22 cellular contexts compared by ENCODE assay signal in the genomic region with DNA sequence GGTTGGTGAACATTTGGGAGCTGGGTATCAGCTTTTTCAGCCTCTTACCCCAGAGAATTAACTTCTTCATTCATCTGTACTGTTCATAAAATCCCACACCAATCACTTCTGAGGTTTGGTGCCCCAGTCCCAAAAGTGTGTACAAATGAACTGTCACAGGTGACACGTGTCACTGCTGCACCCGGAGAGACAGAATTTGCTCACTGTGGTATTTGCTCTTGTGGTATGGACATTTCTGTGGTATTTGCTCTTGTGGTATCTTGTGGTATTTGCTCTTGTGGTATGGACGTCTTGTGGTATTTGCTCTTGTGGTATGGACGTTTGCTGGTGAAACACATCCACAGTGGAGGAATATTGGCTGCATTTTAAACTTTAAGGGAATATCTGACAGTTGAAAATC.
A peak's percentile ranks its signal among the peaks of the same experiment; 100 is the strongest.
DNase-seq lines count a peak whose midpoint lies in the region; ATAC-seq lines count a peak whose summit lies in the region.
"Had no signal": no experiment of that assay in that cellular context is flagged by ENCODE, and none has a peak within 500 bp of the region (broad histone marks: within the 10 kb centered on the region; RNA-seq: fewer than 3 reads in every experiment).

No MANE protein-coding gene starts in this region.

- no peak overlapping the region for H3K9ac ChIP-seq in BLaER1

- no peaks in the 10 kb centered on the region for H4K20me1 ChIP-seq in BLaER1

- no peaks in the 10 kb centered on the region for H3K27me3 ChIP-seq in BLaER1
- H3K27me3 ChIP-seq: neutrophil had no signal

- H3K9me3 ChIP-seq in BLaER1: peaks cover 13% of the 10 kb centered on the region; the same call in 1 of the 2 replicates
- H3K9me3 ChIP-seq: neutrophil, psoas muscle, thoracic aorta had no signal

- H3K4me1 ChIP-seq in BLaER1: peaks cover 38% of the 10 kb centered on the region
- H3K4me1 ChIP-seq: psoas muscle had no signal

- no peak overlapping the region for H3K27ac ChIP-seq in BLaER1
- H3K27ac ChIP-seq: C4-2B, neutrophil, psoas muscle, skin epidermis, thoracic aorta had no signal

- no peaks in the 10 kb centered on the region for H3K36me3 ChIP-seq in BLaER1
- H3K36me3 ChIP-seq: neutrophil, thoracic aorta had no signal

- no peak overlapping the region for H3K4me3 ChIP-seq in BLaER1
- no peak overlapping the region for H3K4me3 ChIP-seq in Jurkat, Clone E6-1 (ENCODE audit: low read length)
- H3K4me3 ChIP-seq: psoas muscle, skin epidermis, thoracic aorta had no signal

- peak; percentile 16 for DNase-seq in Jurkat, Clone E6-1 (ENCODE audit: low read depth, low spot score)
- DNase-seq in amniotic epithelial cell (ENCODE audit: low read depth) (peak; percentile 2), kidney tubule cell (ENCODE audit: low spot score) (peak; percentile 16), NCI-H345 (lab: John Stamatoyannopoulos, UW) (no peak), DMS153 treated with DMSO at 0.1 percent for 48 hours (lab: John Stamatoyannopoulos, UW; ENCODE audit: unreplicated experiment) (no peak), NCI-H69 (lab: John Stamatoyannopoulos, UW) (no peak)
- DNase-seq: activated CD4-positive, alpha-beta T cell treated with anti-CD3 and anti-CD28 coated beads, Interleukin-2, amount 10 ng/mL, durations not matched to agents 7 days and 5 days; activated naive CD4-positive, alpha-beta T cell treated with anti-CD3 and anti-CD28 coated beads for 36 hours; caudate nucleus; KBM-7; mammary epithelial cell; NCI-H1092; NCI-H187; NCI-H82; psoas muscle; stimulated activated CD4-positive, alpha-beta T cell treated with anti-CD3 and anti-CD28 coated beads, Interleukin-1b, Interleukin-23, amount 100 ng/mL, for 48 hours had no signal

- H3K4me2 ChIP-seq in BLaER1: peak overlapping the region; percentile 73

- no peak for ATAC-seq in HG02852 (IDR thresholded peaks at IDR 0.05; ENCODE audit: unreplicated experiment)
- ATAC-seq: psoas muscle had no signal

Comparison
In these comparisons a context has a peak if more than half of its experiments do, and no peak if none do; other contexts are left out.
1. DNase-seq: peak in Jurkat, Clone E6-1 (single experiment), amniotic epithelial cell (single experiment) and kidney tubule cell (single experiment); none in NCI-H345 (single experiment), DMS153 treated with DMSO at 0.1 percent for 48 hours (single experiment) and NCI-H69 (single experiment).